Comparison of ENCODE assay signal across 29 cellular contexts in genomic region chr4:54185871-54186270, GRCh38.
"Had no signal": no experiment of that assay in that cellular context is flagged by ENCODE, and none has a peak within 500 bp of the region (broad histone marks: within the 10 kb centered on the region; RNA-seq: fewer than 3 reads in every experiment).

No MANE protein-coding gene starts in this region.

- DNase-seq: activated CD4-positive, alpha-beta T cell treated with anti-CD3 and anti-CD28 coated beads, Interleukin-2, amount 50 U/mL, for 1 hour; activated CD8-positive, alpha-beta T cell treated with anti-CD3 and anti-CD28 coated beads for 36 hours; activated gamma-delta T cell treated with Interleukin-2 at 50 U/mL for 16 hours; activated naive CD4-positive, alpha-beta T cell treated with anti-CD3 and anti-CD28 coated beads, Interleukin-2, amount 50 U/mL, for 16 hours; activated naive CD8-positive, alpha-beta T cell treated with anti-CD3 and anti-CD28 coated beads, Interleukin-2, amount 50 U/mL, for 24 hours; activated T-cell treated with anti-CD3 and anti-CD28 coated beads, Interleukin-2, amount 50 U/mL, for 4 hours; amygdala; caudate nucleus; cortex of kidney; effector memory CD8-positive, alpha-beta T cell; head of caudate nucleus; hippocampal formation; left cardiac atrium; left ventricle myocardium superior; naive B cell; nephron progenitor cell; pancreas; retina; stimulated activated CD4-positive, alpha-beta T cell treated with anti-CD3 and anti-CD28 coated beads, Interleukin-15, amount 100 ng/mL, for 24 hours; stimulated activated CD4-positive, alpha-beta T cell treated with anti-CD3 and anti-CD28 coated beads, Interleukin-2, amount 100 ng/mL, for 24 hours; stimulated activated naive CD4-positive, alpha-beta T cell; tibial artery had no signal

- H3K4me1 ChIP-seq: gastroesophageal sphincter, pancreas, prostate gland, suprapubic skin, tibial artery had no signal

- H3K4me3 ChIP-seq: gastroesophageal sphincter, pancreas, prostate gland, skin epidermis, suprapubic skin, tibial artery had no signal

- H3K9me3 ChIP-seq: gastroesophageal sphincter, neutrophil, pancreas, prostate gland, suprapubic skin, tibial artery had no signal

- ATAC-seq: activated CD8-positive, alpha-beta T cell treated with anti-CD3 and anti-CD28 coated beads for 36 hours; activated naive CD8-positive, alpha-beta T cell treated with anti-CD3 and anti-CD28 coated beads, Interleukin-2, amount 50 U/mL, for 24 hours; activated T-cell treated with anti-CD3 and anti-CD28 coated beads, Interleukin-2, amount 50 U/mL, for 4 hours; activated T-helper 17 cell treated with anti-CD3 and anti-CD28 coated beads, Interleukin-2, amount 50 U/mL, for 72 hours; effector memory CD8-positive, alpha-beta T cell; gastroesophageal sphincter; left cardiac atrium; left ventricle myocardium superior; pancreas; sciatic nerve had no signal

- H3K36me3 ChIP-seq: gastroesophageal sphincter, neutrophil, pancreas, prostate gland, suprapubic skin, tibial artery had no signal

- H3K27me3 ChIP-seq: neutrophil, pancreas, suprapubic skin, tibial artery had no signal

- H3K27ac ChIP-seq: gastroesophageal sphincter, neutrophil, pancreas, prostate gland, skin epidermis, suprapubic skin, tibial artery had no signal
